9 cellular contexts compared by ENCODE assay signal in the genomic region with DNA sequence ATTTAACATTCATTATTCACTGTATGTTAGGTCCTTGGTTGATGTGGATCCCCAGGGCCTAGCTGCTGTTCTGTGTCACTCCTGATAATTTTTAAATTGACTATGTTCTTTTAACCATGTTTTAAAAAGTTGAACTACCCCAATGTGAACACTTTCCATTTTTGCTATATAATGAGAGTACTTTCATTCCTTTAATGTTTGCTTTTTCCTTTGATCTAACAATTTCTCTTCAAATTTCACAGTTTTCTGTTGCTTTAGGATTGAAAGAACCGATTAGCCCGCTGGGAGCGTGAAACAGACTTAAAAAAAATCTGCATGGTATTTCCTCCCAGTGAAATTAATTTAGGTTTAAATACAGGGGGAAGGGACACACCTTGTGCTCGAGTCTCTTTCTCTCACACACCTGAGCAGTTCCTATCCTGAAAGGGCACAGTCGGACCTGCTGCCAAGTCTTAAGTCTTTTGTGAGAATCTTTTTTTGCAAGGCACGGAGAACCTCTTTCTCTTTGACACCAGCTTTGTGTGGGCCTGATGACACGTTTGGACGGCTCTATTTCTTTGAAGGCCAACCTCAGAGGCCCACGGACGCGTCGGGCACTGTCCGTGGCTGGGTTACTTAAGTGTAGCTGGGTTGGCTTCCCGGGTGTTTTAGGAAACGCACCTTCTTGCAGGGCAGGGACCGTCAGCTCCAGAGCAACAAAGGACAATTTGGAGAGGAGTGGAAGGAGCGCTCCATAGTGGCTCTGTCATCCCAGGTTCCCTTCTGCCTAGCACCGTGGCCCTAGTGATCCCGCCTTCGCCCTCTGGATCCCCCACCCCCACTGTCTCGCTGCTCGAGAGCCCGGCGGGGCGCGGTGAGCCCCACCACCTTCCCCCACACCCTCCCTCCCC. TPM values are rescaled to one million over a fixed set of nuclear protein-coding genes. Genes with fewer than 3 reads are reported as not detected.
DNase-seq lines count a peak whose midpoint lies in the region; ATAC-seq and TF ChIP-seq lines count a peak whose summit lies in the region.
"Had no signal": no experiment of that assay in that cellular context is flagged by ENCODE, and none has a peak within 500 bp of the region (broad histone marks: within the 10 kb centered on the region; RNA-seq: fewer than 3 reads in every experiment).

No MANE protein-coding gene starts in this region.

- CTCF ChIA-PET in activated CD8-positive, alpha-beta T cell treated with anti-CD3 and anti-CD28 coated beads, Interleukin-2, amount 10 ng/mL, durations not matched to agents 7 days and 5 days (lab: Charles Lee) = no interaction called here

- DNase-seq in NCI-H2107 treated with DMSO at 0.1 percent for 48 hours (lab: John Stamatoyannopoulos, UW; ENCODE audit: unreplicated experiment) = peak; percentile 53
- no peak for DNase-seq in NCI-H2107 (lab: John Stamatoyannopoulos, UW)
- DNase-seq in activated CD8-positive, alpha-beta T cell treated with anti-CD3 and anti-CD28 coated beads, Interleukin-2, amount 10 ng/mL, durations not matched to agents 7 days and 5 days = no peak
- DNase-seq in immature natural killer cell = no peak
- DNase-seq in HFFc6 = no peak

- H3K27ac Mint-ChIP-seq in activated CD8-positive, alpha-beta T cell treated with anti-CD3 and anti-CD28 coated beads, Interleukin-2, amount 10 ng/mL, durations not matched to agents 7 days and 5 days = no peak overlapping the region
- peak overlapping the region in 5 of 6 donors; percentile 39 to 67 (median 56) for H3K27ac Mint-ChIP-seq in immature natural killer cell
- no peak overlapping the region for H3K27ac Mint-ChIP-seq in stimulated activated memory B cell treated with anti-CD40 and anti-IgM and Interleukin-4, amounts not matched to agents 10 μg/mL and 1 μg/mL and 100 μg/mL, for 72 hours
- no peak overlapping the region for H3K27ac Mint-ChIP-seq in HFFc6

- H3K27me3 Mint-ChIP-seq in activated CD8-positive, alpha-beta T cell treated with anti-CD3 and anti-CD28 coated beads, Interleukin-2, amount 10 ng/mL, durations not matched to agents 7 days and 5 days (ENCODE audit: low read depth) = peaks cover 42% of the 10 kb centered on the region
- H3K27me3 Mint-ChIP-seq in immature natural killer cell (ENCODE audit: low read depth in 3 of 3) (peaks cover 7 to 29% (median 13%) of the 10 kb centered on the region in 3 donors), HFFc6 (ENCODE audit: insufficient read depth) (peaks cover 27% of the 10 kb centered on the region)
- H3K27me3 Mint-ChIP-seq in stimulated activated memory B cell treated with anti-CD40 and anti-IgM and Interleukin-4, amounts not matched to agents 10 μg/mL and 1 μg/mL and 100 μg/mL, for 72 hours = peaks cover 83% of the 10 kb centered on the region

- H3K36me3 Mint-ChIP-seq in activated CD8-positive, alpha-beta T cell treated with anti-CD3 and anti-CD28 coated beads, Interleukin-2, amount 10 ng/mL, durations not matched to agents 7 days and 5 days (ENCODE audit: low read depth) = no peaks in the 10 kb centered on the region
- H3K36me3 Mint-ChIP-seq in immature natural killer cell (no peaks in the 10 kb centered on the region), HFFc6 (ENCODE audit: low read depth) (no peaks in the 10 kb centered on the region)
- H3K36me3 Mint-ChIP-seq in stimulated activated memory B cell treated with anti-CD40 and anti-IgM and Interleukin-4, amounts not matched to agents 10 μg/mL and 1 μg/mL and 100 μg/mL, for 72 hours = no peaks in the 10 kb centered on the region

- H3K9me3 Mint-ChIP-seq in activated CD8-positive, alpha-beta T cell treated with anti-CD3 and anti-CD28 coated beads, Interleukin-2, amount 10 ng/mL, durations not matched to agents 7 days and 5 days (ENCODE audit: insufficient read depth) = no peaks in the 10 kb centered on the region
- H3K9me3 Mint-ChIP-seq in immature natural killer cell (no peaks in the 10 kb centered on the region), HFFc6 (no peaks in the 10 kb centered on the region)
- no peaks in the 10 kb centered on the region for H3K9me3 Mint-ChIP-seq in stimulated activated memory B cell treated with anti-CD40 and anti-IgM and Interleukin-4, amounts not matched to agents 10 μg/mL and 1 μg/mL and 100 μg/mL, for 72 hours

- H3K4me1 Mint-ChIP-seq in activated CD8-positive, alpha-beta T cell treated with anti-CD3 and anti-CD28 coated beads, Interleukin-2, amount 10 ng/mL, durations not matched to agents 7 days and 5 days (ENCODE audit: low read depth) = peaks cover 29% of the 10 kb centered on the region
- H3K4me1 Mint-ChIP-seq in immature natural killer cell (peaks cover 38 to 41% of the 10 kb centered on the region in 2 donors), HFFc6 (ENCODE audit: low read depth) (no peaks in the 10 kb centered on the region)
- H3K4me1 Mint-ChIP-seq in stimulated activated memory B cell treated with anti-CD40 and anti-IgM and Interleukin-4, amounts not matched to agents 10 μg/mL and 1 μg/mL and 100 μg/mL, for 72 hours = peaks cover 23% of the 10 kb centered on the region

- peak overlapping the region; percentile 67 for H3K4me3 Mint-ChIP-seq in activated CD8-positive, alpha-beta T cell treated with anti-CD3 and anti-CD28 coated beads, Interleukin-2, amount 10 ng/mL, durations not matched to agents 7 days and 5 days
- peak overlapping the region; percentile 69 to 79 (median 71) for H3K4me3 Mint-ChIP-seq in immature natural killer cell
- peak overlapping the region; percentile 60 for H3K4me3 Mint-ChIP-seq in stimulated activated memory B cell treated with anti-CD40 and anti-IgM and Interleukin-4, amounts not matched to agents 10 μg/mL and 1 μg/mL and 100 μg/mL, for 72 hours
- no peak overlapping the region for H3K4me3 Mint-ChIP-seq in HFFc6

- TF ChIP-seq CTCF in HFFc6 (IDR thresholded peaks at IDR 0.05) = no peak

- ATAC-seq in activated CD8-positive, alpha-beta T cell treated with anti-CD3 and anti-CD28 coated beads, Interleukin-2, amount 10 ng/mL, durations not matched to agents 7 days and 5 days = no peak
- ATAC-seq in stimulated activated memory B cell treated with anti-CD40 and anti-IgM and Interleukin-4, amounts not matched to agents 10 μg/mL and 1 μg/mL and 100 μg/mL, for 72 hours = no peak
- no peak for ATAC-seq in GM21529 (IDR thresholded peaks at IDR 0.05; ENCODE audit: unreplicated experiment)
- no peak for ATAC-seq in HG03025 (IDR thresholded peaks at IDR 0.05; ENCODE audit: low FRiP score, unreplicated experiment)

- POLR2A ChIA-PET in activated CD8-positive, alpha-beta T cell treated with anti-CD3 and anti-CD28 coated beads, Interleukin-2, amount 10 ng/mL, durations not matched to agents 7 days and 5 days (lab: Charles Lee) = no interaction called here

RNA-seq across cellular contexts. Expression of a gene that starts 1.0 kb away (rescaled TPM):
- total RNA-seq in activated CD8-positive, alpha-beta T cell treated with anti-CD3 and anti-CD28 coated beads, Interleukin-2, amount 10 ng/mL, durations not matched to agents 7 days and 5 days = 1 to 10 TPM; 8.7 to 9.2 TPM
- 10 to 100 TPM in 2 of 3 donors, 1 to 10 TPM in 1; 7.7 to 23.9 (median 14.6) TPM for polyA plus RNA-seq in immature natural killer cell
- total RNA-seq in HFFc6 (2021; fragmentation: NEBNext Ultra II Directional; extraction: Animal tissue kit (Norgen Biotek cat#: 25700)) = not detected
- polyA plus RNA-seq: AG04450 had no signal

RNA-seq across cellular contexts. Expression of a gene that starts 47.2 kb away (rescaled TPM):
- total RNA-seq in activated CD8-positive, alpha-beta T cell treated with anti-CD3 and anti-CD28 coated beads, Interleukin-2, amount 10 ng/mL, durations not matched to agents 7 days and 5 days = not detected
- 10 to 100 TPM in 2 of 3 donors, 1 to 10 TPM in 1; 4.3 to 60.4 (median 35.4) TPM for polyA plus RNA-seq in immature natural killer cell
- not detected for total RNA-seq in HFFc6 (2021; fragmentation: NEBNext Ultra II Directional; extraction: Animal tissue kit (Norgen Biotek cat#: 25700))
- polyA plus RNA-seq: AG04450 had no signal

Comparison
In these comparisons a context has a peak if more than half of its experiments do, and no peak if none do; other contexts are left out.
1. H3K27ac Mint-ChIP-seq: peak in immature natural killer cell (5 of 6); none in activated CD8-positive, alpha-beta T cell treated with anti-CD3 and anti-CD28 coated beads, Interleukin-2, amount 10 ng/mL, durations not matched to agents 7 days and 5 days (single experiment), stimulated activated memory B cell treated with anti-CD40 and anti-IgM and Interleukin-4, amounts not matched to agents 10 μg/mL and 1 μg/mL and 100 μg/mL, for 72 hours (single experiment) and HFFc6 (single experiment).
2. RNA of a gene that starts 1.0 kb away (total RNA-seq): 8.7 to 9.2 TPM in activated CD8-positive, alpha-beta T cell treated with anti-CD3 and anti-CD28 coated beads, Interleukin-2, amount 10 ng/mL, durations not matched to agents 7 days and 5 days; not detected in HFFc6; every median in the first group is over 4 times any median in the second.